18 cellular contexts compared by ENCODE assay signal in the genomic region with DNA sequence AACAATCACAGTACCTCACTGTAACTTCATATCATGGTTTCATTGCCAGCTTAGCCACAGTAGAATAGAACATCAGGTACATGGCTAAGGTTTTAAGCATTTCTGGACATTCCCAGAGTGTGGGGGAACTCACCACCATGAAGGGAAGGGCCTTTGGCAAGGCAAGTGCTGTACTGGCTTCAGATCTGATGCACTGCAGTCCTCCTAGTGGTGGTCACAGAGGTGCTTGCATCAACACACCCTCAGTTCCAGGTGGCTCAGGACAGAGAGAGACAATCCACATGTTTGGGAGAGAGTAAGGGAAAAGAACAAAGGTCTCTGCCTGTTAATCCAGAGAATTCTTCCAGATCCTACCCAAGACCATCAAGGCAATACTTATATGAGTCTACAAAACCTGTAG.
"Had no signal": no experiment of that assay in that cellular context is flagged by ENCODE, and none has a peak within 500 bp of the region (broad histone marks: within the 10 kb centered on the region; RNA-seq: fewer than 3 reads in every experiment).

No MANE protein-coding gene starts in this region.

- H3K27ac ChIP-seq: body of pancreas, colonic mucosa, foreskin keratinocyte, WERI-Rb-1 had no signal

- DNase-seq: activated CD4-positive, alpha-beta memory T cell treated with anti-CD3 and anti-CD28 coated beads, Interleukin-2, amount 10 ng/mL, durations not matched to agents 7 days and 5 days; activated CD4-positive, alpha-beta T cell treated with anti-CD3 and anti-CD28 coated beads for 4 hours; activated effector memory CD4-positive, alpha-beta T cell treated with Interleukin-2 at 50 U/mL for 16 hours; activated naive CD4-positive, alpha-beta T cell treated with anti-CD3 and anti-CD28 coated beads, Interleukin-2, amount 50 U/mL, for 16 hours; activated T-cell treated with anti-CD3 and anti-CD28 coated beads, Interleukin-2, amount 50 U/mL, for 4 hours; body of pancreas; caudate nucleus; colonic mucosa; foreskin keratinocyte; glutamatergic neuron; hypothalamus; mesenchymal stem cell; natural killer cell; small intestine; stimulated activated naive CD8-positive, alpha-beta T cell treated with anti-CD3 and anti-CD28 coated beads, Interleukin-15, Interleukin-2, amounts not matched to agents 100 U/mL and 50 U/mL, for 24 hours; T-helper 1 cell; trophoblast cell; WERI-Rb-1 had no signal

- H3K4me1 ChIP-seq: body of pancreas, colonic mucosa, foreskin keratinocyte had no signal

- H3K36me3 ChIP-seq: colonic mucosa, WERI-Rb-1 had no signal

- H3K4me3 ChIP-seq: body of pancreas, colonic mucosa had no signal

- H3K9me3 ChIP-seq: body of pancreas, colonic mucosa had no signal

- H3K27me3 ChIP-seq: body of pancreas, colonic mucosa, foreskin keratinocyte had no signal
